Comparison of ENCODE assay signal across 18 cellular contexts in genomic region chr15:99247063-99247462, GRCh38. TPM values are rescaled to one million over a fixed set of nuclear protein-coding genes. Genes with fewer than 3 reads are reported as not detected.
DNase-seq lines count a peak whose midpoint lies in the region; ATAC-seq, FAIRE-seq and TF ChIP-seq lines count a peak whose summit lies in the region.
"Had no signal": no experiment of that assay in that cellular context is flagged by ENCODE, and none has a peak within 500 bp of the region (broad histone marks: within the 10 kb centered on the region; RNA-seq: fewer than 3 reads in every experiment).

No MANE protein-coding gene starts in this region.

- no peaks in the 10 kb centered on the region for H3K9me3 Mint-ChIP-seq in WTC11
- H3K9me3 Mint-ChIP-seq in nephron, result no peaks in the 10 kb centered on the region

- no peak for TF ChIP-seq RAD21 in HepG2 (CRISPR knock-in tag; IDR thresholded peaks at IDR 0.05)

- no TSS peak for BruUV-seq in HepG2 (replicated peaks; lab: Mats Ljungman, UMichigan)

- no peak for DNase-seq in HepG2 (ENCODE audit: low spot score)
- DNase-seq in right lobe of liver, result no peak
- no peak for DNase-seq in WTC11 (ENCODE audit: low spot score)
- DNase-seq in DMS79 (lab: John Stamatoyannopoulos, UW), result no peak
- DNase-seq in activated gamma-delta T cell (lab: John Stamatoyannopoulos, UW), result no peak
- no peak for DNase-seq in NCI-H1048 (lab: John Stamatoyannopoulos, UW)
- DNase-seq: COR-L47, HCEC 1CT, MV-4-11, NCI-H1436 treated with DMSO at 0.1 percent for 48 hours, NCI-H2081 treated with DMSO at 0.1 percent for 48 hours, NCI-H2227 treated with DMSO at 0.1 percent for 48 hours, SHP77 had no signal

- H3K4me1 Mint-ChIP-seq in WTC11, result peaks cover 9% of the 10 kb centered on the region
- H3K4me1 Mint-ChIP-seq in nephron, result peaks cover 23% of the 10 kb centered on the region

- no peaks in the 10 kb centered on the region for H4K20me1 ChIP-seq in HepG2 (ENCODE audit: insufficient read depth, low read length)

- peaks cover 23% of the 10 kb centered on the region for H3K79me2 ChIP-seq in HepG2 (ENCODE audit: insufficient read depth, low read length)

- H3K27me3 Mint-ChIP-seq in WTC11 (ENCODE audit: low read depth) (no peaks in the 10 kb centered on the region), nephron (ENCODE audit: low read depth) (no peaks in the 10 kb centered on the region)

- intact Hi-C loops in HepG2 (cut with micrococcal nuclease; ENCODE audit: unreplicated experiment), result no loop called here
- intact Hi-C loops in right lobe of liver (cut with DNase I), result no loop called here

- 94% methylated on average over 3 of the region's 3 CpGs for WGBS in HepG2 (ENCODE audit: low lambda C conversion rate)
- WGBS in right lobe of liver (ENCODE audit: insufficient coverage, low coverage, low lambda C conversion rate, missing lambda C conversion rate), result 72% methylated on average over 3 of the region's 3 CpGs

- H3K9me3 ChIP-seq in HepG2 (ENCODE audit: low read length) (no peaks in the 10 kb centered on the region), right lobe of liver (no peaks in the 10 kb centered on the region)

- no peak for FAIRE-seq in HepG2 (lab: Jason Lieb, UNC)
- FAIRE-seq: HTR-8/SVneo, RCC 7860 had no signal

- no peaks in the 10 kb centered on the region for H3K36me3 Mint-ChIP-seq in WTC11
- no peaks in the 10 kb centered on the region for H3K36me3 Mint-ChIP-seq in nephron (ENCODE audit: low read depth)
- H3K36me3 Mint-ChIP-seq: CD14-positive monocyte had no signal

- H3K4me2 ChIP-seq in HepG2 (ENCODE audit: low read depth, low read length), result no peak overlapping the region

- no peak overlapping the region for H3K4me3 ChIP-seq in HepG2 (replicated peaks in 1 of 3; ENCODE audit: insufficient read depth in 1 of 3, low read depth in 2 of 3, low read length in 3 of 3)
- no peak overlapping the region for H3K4me3 ChIP-seq in right lobe of liver

- no peak overlapping the region for H2AFZ ChIP-seq in HepG2 (ENCODE audit: low read length)

- no peak for TF ChIP-seq POLR2A in HepG2 (IDR thresholded peaks at IDR 0.05; ENCODE audit: insufficient read depth in 1 of 2, low read depth in 2 of 2, low read length in 2 of 2)
- TF ChIP-seq POLR2A in right lobe of liver (IDR thresholded peaks at IDR 0.05), result no peak

- H3K27ac Mint-ChIP-seq in WTC11 (no peak overlapping the region), nephron (no peak overlapping the region)
- H3K27ac Mint-ChIP-seq: CD14-positive monocyte had no signal

- TF ChIP-seq CTCF in HepG2 (CRISPR knock-in tag; IDR thresholded peaks at IDR 0.05) (no peak), right lobe of liver (IDR thresholded peaks at IDR 0.05) (no peak), WTC11 (IDR thresholded peaks at IDR 0.05) (no peak), nephron (IDR thresholded peaks at IDR 0.05; ENCODE audit: unreplicated experiment in 3 of 3) (no peak)

- H3K27me3 ChIP-seq in HepG2 (ENCODE audit: control insufficient read depth in 1 of 2, insufficient read depth in 2 of 2, low read length in 2 of 2) (no peaks in the 10 kb centered on the region; a peak in 1 of 5 replicates), right lobe of liver (no peaks in the 10 kb centered on the region)

- no peak overlapping the region for H3K9ac ChIP-seq in HepG2 (ENCODE audit: insufficient read depth, low read depth, low read length)

- ATAC-seq in HepG2, result no peak
- ATAC-seq in right lobe of liver, result no peak
- no peak for ATAC-seq in WTC11
- ATAC-seq: SK-N-SH treated with all-trans-retinoic acid at 6 μM for 48 hours had no signal

- no peaks in the 10 kb centered on the region for H3K36me3 ChIP-seq in HepG2 (replicated peaks in 1 of 2; ENCODE audit: control insufficient read depth in 1 of 2, insufficient read depth in 2 of 2, low read length in 2 of 2)
- H3K36me3 ChIP-seq in right lobe of liver, result peaks cover 0 to 2% (median 0%) of the 10 kb centered on the region in 4 donors

- TF ChIP-seq EP300 in HepG2 (IDR thresholded peaks at IDR 0.05; ENCODE audit: low read depth in 2 of 2, low read length in 2 of 2) (no peak), HepG2 (CRISPR knock-in tag; IDR thresholded peaks at IDR 0.05; ENCODE audit: borderline replicate concordance) (no peak)

- no peak overlapping the region for H3K27ac ChIP-seq in HepG2 (ENCODE audit: extremely low read length, insufficient read depth, low read length)
- no peak overlapping the region for H3K27ac ChIP-seq in right lobe of liver

- in situ Hi-C loops in HepG2 (cut with HindIII; ENCODE audit: extremely low pct_ligation_motif_present, low pct_unique_long_range_greater_than_20kb), result no loop called here

- CTCF ChIA-PET in HepG2 (lab: Yijun Ruan, JAX; ENCODE audit: low intra/inter-chr PET ratio, low total read pairs) (no interaction called here), WTC11 (lab: Charles Lee) (interaction anchor here (1.7 kb wide), 1 partner anchor 26 kb away, joined by 4 read pairs; no protein-coding TSS in a partner anchor)

- H3K4me1 ChIP-seq in HepG2 (ENCODE audit: insufficient read depth, low read length), result peaks cover 16% of the 10 kb centered on the region
- peaks cover 0 to 14% (median 2%) of the 10 kb centered on the region in 4 donors for H3K4me1 ChIP-seq in right lobe of liver

- H3K4me3 Mint-ChIP-seq in WTC11 (peak overlapping the region; percentile 29; the same call in 1 of the 2 replicates), nephron (peak overlapping the region; percentile 24 to 62 (median 58))
- H3K4me3 Mint-ChIP-seq: CD14-positive monocyte had no signal

- POLR2A ChIA-PET in HepG2 (lab: Yijun Ruan, JAX) (no interaction called here), WTC11 (lab: Charles Lee) (no interaction called here)

TF ChIP-seq in HepG2, 621 proteins besides CTCF, POLR2A, EP300 and RAD21:
- TF ChIP-seq CEBPB (IDR thresholded peaks at IDR 0.05; ENCODE audit: borderline replicate concordance, low read depth, low read length) (peak; percentile 54), HNF4G (IDR thresholded peaks at IDR 0.05; ENCODE audit: borderline replicate concordance, low read depth, low read length) (no peak), HNF4G (CRISPR knock-in tag; IDR thresholded peaks at IDR 0.05; ENCODE audit: borderline replicate concordance, low read depth) (no peak)

RNA-seq across cellular contexts. Expression of gene TTC23, which starts 2.3 kb away (rescaled TPM):
- total RNA-seq in HepG2 (2016; rRNA removed; fragmentation: Illumina TruSeq; extraction: Trizol), result 11.7 and 17.2 TPM in 2 replicates
- total RNA-seq in HepG2 (2016; cell fraction: cytosol; rRNA removed; fragmentation: Illumina TruSeq; extraction: Trizol; ENCODE audit: low read depth), result 3.1 TPM in 2 replicates
- total RNA-seq in HepG2 (2016; cell fraction: insoluble cytoplasmic fraction; rRNA removed; fragmentation: Illumina TruSeq; extraction: Trizol), result 11.4 and 15.4 TPM in 2 replicates
- total RNA-seq in HepG2 (2016; cell fraction: membrane; rRNA removed; fragmentation: Illumina TruSeq; extraction: Trizol), result 5.6 and 6.5 TPM in 2 replicates
- total RNA-seq in HepG2 (2016; cell fraction: nucleus; rRNA removed; fragmentation: Illumina TruSeq; extraction: Trizol), result 16.6 and 19.0 TPM in 2 replicates
- polyA plus RNA-seq in HepG2 (2011; rRNA removed), result 1.3 and 1.6 TPM in 2 replicates
- polyA plus RNA-seq in HepG2 (2011; cell fraction: cytosol; rRNA removed), result 1.4 and 2.1 TPM in 2 replicates
- polyA plus RNA-seq in HepG2 (2011; cell fraction: nucleus; rRNA removed), result 3.2 and 3.5 TPM in 2 replicates
- 5.4 and 7.4 TPM in 2 replicates for polyA plus RNA-seq in HepG2 (2012)
- polyA plus RNA-seq in HepG2 (2016; cell fraction: cytosol; fragmentation: Illumina TruSeq; extraction: Trizol; ENCODE audit: low read depth), result 0.81 and 0.99 TPM in 2 replicates
- 9.0 and 11.6 TPM in 2 replicates for polyA plus RNA-seq in HepG2 (2016; cell fraction: insoluble cytoplasmic fraction; fragmentation: Illumina TruSeq; extraction: Trizol; ENCODE audit: low read depth)
- polyA plus RNA-seq in HepG2 (2016; cell fraction: membrane; fragmentation: Illumina TruSeq; extraction: Trizol; ENCODE audit: low read depth), result 2.2 and 2.5 TPM in 2 replicates
- 9.0 and 11.1 TPM in 2 replicates for polyA plus RNA-seq in HepG2 (2016; cell fraction: nucleus; fragmentation: Illumina TruSeq; extraction: Trizol; ENCODE audit: insufficient read depth, low read depth)
- 2.3 and 7.2 TPM in 2 replicates for polyA minus RNA-seq in HepG2 (2011; rRNA and poly(A)+ RNA removed; ENCODE audit: low replicate concordance)
- 3.7 and 4.5 TPM in 2 replicates for polyA minus RNA-seq in HepG2 (2011; cell fraction: cytosol; rRNA and poly(A)+ RNA removed)
- 9.8 and 11.1 TPM in 2 replicates for polyA minus RNA-seq in HepG2 (2011; cell fraction: nucleus; rRNA and poly(A)+ RNA removed)
- total RNA-seq in right lobe of liver, result 10 to 100 TPM in 3 of 6 experiments, 1 to 10 TPM in 3; 6.1 to 18.4 (median 9.1) TPM
- total RNA-seq in WTC11 (2021), result 17.8 to 19.8 TPM (median 18.0 TPM) in 3 replicates

RNA-seq across cellular contexts. Expression of gene LRRC28, which starts 4.2 kb away (rescaled TPM):
- total RNA-seq in HepG2 (2016; rRNA removed; fragmentation: Illumina TruSeq; extraction: Trizol), result 17.5 and 18.8 TPM in 2 replicates
- total RNA-seq in HepG2 (2016; cell fraction: cytosol; rRNA removed; fragmentation: Illumina TruSeq; extraction: Trizol; ENCODE audit: low read depth), result 22.7 and 24.8 TPM in 2 replicates
- 14.6 and 18.6 TPM in 2 replicates for total RNA-seq in HepG2 (2016; cell fraction: insoluble cytoplasmic fraction; rRNA removed; fragmentation: Illumina TruSeq; extraction: Trizol)
- total RNA-seq in HepG2 (2016; cell fraction: membrane; rRNA removed; fragmentation: Illumina TruSeq; extraction: Trizol), result 31.8 and 32.3 TPM in 2 replicates
- 30.1 and 32.9 TPM in 2 replicates for total RNA-seq in HepG2 (2016; cell fraction: nucleus; rRNA removed; fragmentation: Illumina TruSeq; extraction: Trizol)
- 20.3 and 21.3 TPM in 2 replicates for polyA plus RNA-seq in HepG2 (2011; rRNA removed)
- 15.8 and 22.4 TPM in 2 replicates for polyA plus RNA-seq in HepG2 (2011; cell fraction: cytosol; rRNA removed)
- 10.8 and 11.3 TPM in 2 replicates for polyA plus RNA-seq in HepG2 (2011; cell fraction: nucleus; rRNA removed)
- 17.0 and 18.9 TPM in 2 replicates for polyA plus RNA-seq in HepG2 (2012)
- 31.2 and 42.1 TPM in 2 replicates for polyA plus RNA-seq in HepG2 (2016; cell fraction: cytosol; fragmentation: Illumina TruSeq; extraction: Trizol; ENCODE audit: low read depth)
- 19.6 and 23.7 TPM in 2 replicates for polyA plus RNA-seq in HepG2 (2016; cell fraction: insoluble cytoplasmic fraction; fragmentation: Illumina TruSeq; extraction: Trizol; ENCODE audit: low read depth)
- 30.9 and 31.5 TPM in 2 replicates for polyA plus RNA-seq in HepG2 (2016; cell fraction: membrane; fragmentation: Illumina TruSeq; extraction: Trizol; ENCODE audit: low read depth)
- polyA plus RNA-seq in HepG2 (2016; cell fraction: nucleus; fragmentation: Illumina TruSeq; extraction: Trizol; ENCODE audit: insufficient read depth, low read depth), result 17.0 and 20.4 TPM in 2 replicates
- polyA minus RNA-seq in HepG2 (2011; rRNA and poly(A)+ RNA removed; ENCODE audit: low replicate concordance), result 13.5 and 23.8 TPM in 2 replicates
- 8.9 and 11.3 TPM in 2 replicates for polyA minus RNA-seq in HepG2 (2011; cell fraction: cytosol; rRNA and poly(A)+ RNA removed)
- polyA minus RNA-seq in HepG2 (2011; cell fraction: nucleus; rRNA and poly(A)+ RNA removed), result 64.1 and 71.5 TPM in 2 replicates
- total RNA-seq in right lobe of liver, result 10 to 100 TPM; 21.8 to 70.1 (median 31.9) TPM
- total RNA-seq in WTC11 (2021), result 18.4 to 20.3 TPM (median 18.5 TPM) in 3 replicates
